Comparison of ENCODE assay signal across 8 cellular contexts in genomic region chr12:57864382-57864781, GRCh38. TPM values are rescaled to one million over a fixed set of nuclear protein-coding genes. Genes with fewer than 3 reads are reported as not detected.
DNase-seq lines count a peak whose midpoint lies in the region; ATAC-seq and TF ChIP-seq lines count a peak whose summit lies in the region.

No MANE protein-coding gene starts in this region.

- CTCF ChIA-PET in CD4-positive, alpha-beta T cell (lab: Charles Lee) = interaction anchor here (0.5 to 1.7 kb wide), 5 partner anchors 10 to 532 kb away, joined by 3 to 7 read pairs (median 3); no protein-coding TSS in a partner anchor

- DNase-seq in CD4-positive, alpha-beta T cell = no peak
- peak; percentile 34 for DNase-seq in NCI-H2227 (lab: John Stamatoyannopoulos, UW; ENCODE audit: unreplicated experiment)
- peak; percentile 84 for DNase-seq in osteoblast (ENCODE audit: insufficient read length, low spot score, missing footprints)
- DNase-seq in LoVo (ENCODE audit: low spot score) = no peak
- DNase-seq in MV-4-11 (lab: John Stamatoyannopoulos, UW) = no peak
- no peak for DNase-seq in NCI-H2029 treated with DMSO at 0.1 percent for 48 hours (lab: John Stamatoyannopoulos, UW)

- H3K27me3 Mint-ChIP-seq in CD4-positive, alpha-beta T cell = peaks cover 32% of the 10 kb centered on the region

- no peaks in the 10 kb centered on the region for H3K9me3 ChIP-seq in CD4-positive, alpha-beta T cell (ENCODE audit: control insufficient read depth, low read length)
- H3K9me3 ChIP-seq in endocrine pancreas (ENCODE audit: control insufficient read depth, low read length) (no peaks in the 10 kb centered on the region), osteoblast (ENCODE audit: low read depth, low read length) (no peaks in the 10 kb centered on the region)

- H3K4me3 Mint-ChIP-seq in CD4-positive, alpha-beta T cell = peak overlapping the region; percentile 71

- H3K27ac Mint-ChIP-seq in CD4-positive, alpha-beta T cell = no peak overlapping the region

- no peaks in the 10 kb centered on the region for H4K20me1 ChIP-seq in osteoblast (ENCODE audit: insufficient read depth, low read length)

- no peaks in the 10 kb centered on the region for H3K36me3 Mint-ChIP-seq in CD4-positive, alpha-beta T cell (ENCODE audit: low read depth)

- H3K36me3 ChIP-seq in endocrine pancreas (ENCODE audit: control insufficient read depth, insufficient read depth, low read length) (no peaks in the 10 kb centered on the region), osteoblast (ENCODE audit: insufficient read depth, low read length) (no peaks in the 10 kb centered on the region)

- peak overlapping the region; percentile 87 for H3K4me2 ChIP-seq in osteoblast (ENCODE audit: insufficient read depth, low read length)

- peak overlapping the region; percentile 82 for H2AFZ ChIP-seq in osteoblast (ENCODE audit: low read length)

- TF ChIP-seq CTCF in CD4-positive, alpha-beta T cell (IDR thresholded peaks at IDR 0.05) = no peak
- peak; percentile 4 for TF ChIP-seq CTCF in osteoblast (IDR thresholded peaks at IDR 0.05; ENCODE audit: extremely low read depth, low read depth, low read length)

- POLR2A ChIA-PET in CD4-positive, alpha-beta T cell (lab: Charles Lee) = interaction anchor here (1.2 to 2.6 kb wide), 5 partner anchors 10 to 34 kb away, joined by 3 to 20 read pairs (median 5); partner anchors contain the start of gene CTDSP2

- H3K4me1 Mint-ChIP-seq in CD4-positive, alpha-beta T cell (ENCODE audit: low read depth) = peaks cover 9% of the 10 kb centered on the region

- no peaks in the 10 kb centered on the region for H3K79me2 ChIP-seq in osteoblast (ENCODE audit: insufficient read depth, low read length)

- H3K27ac ChIP-seq in CD4-positive, alpha-beta T cell (ENCODE audit: low read depth, low read length) = no peak overlapping the region
- H3K27ac ChIP-seq in osteoblast (ENCODE audit: low read depth, low read length) = peak overlapping the region; percentile 88

- no peaks in the 10 kb centered on the region for H3K27me3 ChIP-seq in CD4-positive, alpha-beta T cell (ENCODE audit: control insufficient read depth, insufficient read depth, low read length)
- H3K27me3 ChIP-seq in endocrine pancreas (ENCODE audit: control insufficient read depth, insufficient read depth, low read length) (no peaks in the 10 kb centered on the region), osteoblast (ENCODE audit: insufficient read depth, low read length) (no peaks in the 10 kb centered on the region)

- ATAC-seq in CD4-positive, alpha-beta T cell (ENCODE audit: poor library complexity) = no peak
- ATAC-seq in HG02763 (IDR thresholded peaks at IDR 0.05; ENCODE audit: unreplicated experiment) = no peak

- H3K4me1 ChIP-seq in endocrine pancreas (ENCODE audit: control insufficient read depth, insufficient read depth, low read length) (no peaks in the 10 kb centered on the region), osteoblast (ENCODE audit: insufficient read depth, low read length) (peaks cover 19% of the 10 kb centered on the region)

- no peaks in the 10 kb centered on the region for H3K9me3 Mint-ChIP-seq in CD4-positive, alpha-beta T cell

- intact Hi-C loops in CD4-positive, alpha-beta T cell (cut with DNase I, micrococcal nuclease) = loop anchor here in 1 of 2 experiments (1.0 kb wide), 1 partner anchor 14 kb away; no protein-coding TSS in a partner anchor

- H3K4me3 ChIP-seq in endocrine pancreas (ENCODE audit: control insufficient read depth, insufficient read depth, low read length) (peak overlapping the region; percentile 52), osteoblast (ENCODE audit: insufficient read depth, low read length) (peak overlapping the region; percentile 75)

- H3K9ac ChIP-seq in endocrine pancreas (ENCODE audit: control insufficient read depth, insufficient read depth, low read length) = peak overlapping the region; percentile 56

RNA-seq across cellular contexts. Expression of gene CTDSP2, which starts 17.9 kb away (rescaled TPM):
- 10 to 100 TPM; 86.2 to 86.4 TPM for total RNA-seq in CD4-positive, alpha-beta T cell
- 105 and 116 TPM in 2 replicates for total RNA-seq in osteoblast

RNA-seq across cellular contexts. Expression of gene AVIL, which starts 45.8 kb away (rescaled TPM):
- total RNA-seq in CD4-positive, alpha-beta T cell = 1 to 10 TPM in 1 of 2 experiments, under 1 TPM in 1; 0.60 to 1.2 TPM
- 5.4 and 7.1 TPM in 2 replicates for total RNA-seq in osteoblast

Comparison
In these comparisons a context has a peak if more than half of its experiments do, and no peak if none do; other contexts are left out.
1. DNase-seq: peak in NCI-H2227 (single experiment) and osteoblast (single experiment); none in CD4-positive, alpha-beta T cell (0 of 10), LoVo (single experiment), MV-4-11 (single experiment) and NCI-H2029 treated with DMSO at 0.1 percent for 48 hours (single experiment).